In the genomic region with DNA sequence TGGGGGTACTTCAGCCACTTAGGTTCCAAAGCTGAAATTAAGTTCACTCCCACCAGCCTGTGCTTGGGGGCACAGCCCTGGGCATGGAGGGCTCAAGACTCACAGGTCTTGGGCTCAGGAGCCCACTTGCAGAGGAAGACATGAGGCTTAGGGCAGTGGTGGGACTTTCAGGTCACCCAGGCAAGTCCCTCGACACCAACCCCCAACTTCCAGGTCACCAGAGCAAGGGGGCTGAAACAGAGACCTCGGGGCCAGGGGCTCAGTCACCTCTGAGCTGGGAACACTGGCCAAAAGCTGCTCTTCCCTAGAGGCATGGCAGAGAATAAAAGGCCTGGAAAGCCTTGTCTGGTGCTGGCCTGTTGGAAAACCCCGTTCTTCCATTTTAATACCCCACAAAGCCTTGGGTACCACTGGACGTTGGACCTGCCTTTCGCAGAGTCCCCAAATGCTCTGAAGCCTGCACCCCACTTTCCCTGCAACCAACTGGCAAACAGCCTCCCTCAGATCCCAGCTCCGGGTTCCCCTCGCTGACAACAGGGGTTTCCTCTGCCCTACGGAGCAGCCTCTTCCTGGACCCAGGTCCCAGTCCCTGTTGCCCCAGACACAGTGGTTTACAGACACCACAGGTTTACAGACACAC, we compare ENCODE assay signal across 25 cellular contexts.
"Had no signal": no experiment of that assay in that cellular context is flagged by ENCODE, and none has a peak within 500 bp of the region (broad histone marks: within the 10 kb centered on the region; RNA-seq: fewer than 3 reads in every experiment).

No MANE protein-coding gene starts in this region.

- H3K9me3 Mint-ChIP-seq: activated CD4-positive, alpha-beta T cell treated with anti-CD3 and anti-CD28 coated beads, Interleukin-2, amount 10 ng/mL, durations not matched to agents 7 days and 5 days; activated naive CD4-positive, alpha-beta T cell treated with anti-CD3 and anti-CD28 coated beads, Interleukin-2, amount 50 U/mL, for 24 hours; activated naive CD8-positive, alpha-beta T cell treated with anti-CD3 and anti-CD28 coated beads, Interleukin-2, amount 10 ng/mL, durations not matched to agents 7 days and 5 days; activated T-cell treated with anti-CD3 and anti-CD28 coated beads, Interleukin-2, amount 50 U/mL, for 24 hours; activated T-helper 2 cell treated with anti-CD3 and anti-CD28 coated beads, Interferon-gamma antibody, Interleukin-2, Interleukin-4, amounts not matched to agents 10 μg/mL and 5 μg/mL and 100 μg/mL, durations not matched to agents 14 hours and 24 hours and 36 hours had no signal

- H3K36me3 ChIP-seq: ascending aorta, cardiac muscle cell, SJCRH30 had no signal

- H3K36me3 Mint-ChIP-seq: activated naive CD4-positive, alpha-beta T cell treated with anti-CD3 and anti-CD28 coated beads, Interleukin-2, amount 50 U/mL, for 24 hours; activated naive CD8-positive, alpha-beta T cell treated with anti-CD3 and anti-CD28 coated beads, Interleukin-2, amount 10 ng/mL, durations not matched to agents 7 days and 5 days had no signal

- H3K27me3 ChIP-seq: ascending aorta, SJCRH30 had no signal

- H3K27me3 Mint-ChIP-seq: activated naive CD4-positive, alpha-beta T cell treated with anti-CD3 and anti-CD28 coated beads, Interleukin-2, amount 50 U/mL, for 24 hours; activated naive CD8-positive, alpha-beta T cell treated with anti-CD3 and anti-CD28 coated beads, Interleukin-2, amount 10 ng/mL, durations not matched to agents 7 days and 5 days had no signal

- H3K9ac ChIP-seq: KMS-11 had no signal

- H3K4me2 ChIP-seq: KMS-11 had no signal

- H3K4me3 Mint-ChIP-seq: activated CD4-positive, alpha-beta T cell treated with anti-CD3 and anti-CD28 coated beads, Interleukin-2, amount 10 ng/mL, durations not matched to agents 7 days and 5 days; activated CD8-positive, alpha-beta T cell treated with anti-CD3 and anti-CD28 coated beads, Interleukin-2, amount 10 ng/mL, durations not matched to agents 7 days and 5 days; activated naive CD4-positive, alpha-beta T cell treated with anti-CD3 and anti-CD28 coated beads, Interleukin-2, amount 50 U/mL, for 24 hours; activated naive CD8-positive, alpha-beta T cell treated with anti-CD3 and anti-CD28 coated beads, Interleukin-2, amount 10 ng/mL, durations not matched to agents 7 days and 5 days; activated T-cell treated with anti-CD3 and anti-CD28 coated beads, Interleukin-2, amount 50 U/mL, for 24 hours had no signal

- H3K9me3 ChIP-seq: ascending aorta, SJCRH30 had no signal

- H3K4me1 ChIP-seq: ascending aorta had no signal

- H3K27ac ChIP-seq: ascending aorta, cardiac muscle cell, KMS-11, SJCRH30, SK-N-MC had no signal

- DNase-seq: activated CD4-positive, alpha-beta T cell treated with anti-CD3 and anti-CD28 coated beads, Interleukin-2, amount 10 ng/mL, durations not matched to agents 7 days and 5 days; activated CD4-positive, alpha-beta T cell treated with anti-CD3 and anti-CD28 coated beads, Interleukin-2, amount 50 U/mL, for 48 hours; activated CD8-positive, alpha-beta T cell treated with anti-CD3 and anti-CD28 coated beads, Interleukin-2, amount 10 ng/mL, durations not matched to agents 7 days and 5 days; activated gamma-delta T cell; activated naive CD4-positive, alpha-beta T cell treated with Interleukin-2 at 50 U/mL for 16 hours; activated naive CD8-positive, alpha-beta T cell treated with anti-CD3 and anti-CD28 coated beads, Interleukin-2, amount 10 ng/mL, durations not matched to agents 7 days and 5 days; activated T-cell treated with anti-CD3 and anti-CD28 coated beads, Interleukin-2, amount 50 U/mL, for 24 hours; amygdala; MM.1S; MV-4-11; NCI-H1092; NCI-H1436 treated with DMSO at 0.1 percent for 48 hours; NCI-H1694 treated with DMSO at 0.1 percent for 48 hours; NCI-H2029; NCI-H345; NCI-H524 treated with DMSO at 0.1 percent for 48 hours; SHP77 had no signal

- H3K27ac Mint-ChIP-seq: activated CD4-positive, alpha-beta T cell treated with anti-CD3 and anti-CD28 coated beads, Interleukin-2, amount 10 ng/mL, durations not matched to agents 7 days and 5 days; activated CD8-positive, alpha-beta T cell treated with anti-CD3 and anti-CD28 coated beads, Interleukin-2, amount 10 ng/mL, durations not matched to agents 7 days and 5 days; activated naive CD4-positive, alpha-beta T cell treated with anti-CD3 and anti-CD28 coated beads, Interleukin-2, amount 50 U/mL, for 24 hours; activated naive CD8-positive, alpha-beta T cell treated with anti-CD3 and anti-CD28 coated beads, Interleukin-2, amount 10 ng/mL, durations not matched to agents 7 days and 5 days; activated T-cell treated with anti-CD3 and anti-CD28 coated beads, Interleukin-2, amount 50 U/mL, for 24 hours; activated T-helper 2 cell treated with anti-CD3 and anti-CD28 coated beads, Interferon-gamma antibody, Interleukin-2, Interleukin-4, amounts not matched to agents 10 μg/mL and 5 μg/mL and 100 μg/mL, durations not matched to agents 14 hours and 24 hours and 36 hours had no signal

- ATAC-seq: activated CD8-positive, alpha-beta T cell treated with anti-CD3 and anti-CD28 coated beads, Interleukin-2, amount 10 ng/mL, durations not matched to agents 7 days and 5 days; Panc1 had no signal

- H3K4me3 ChIP-seq: ascending aorta, cardiac muscle cell, SJCRH30, SK-N-MC had no signal
